ENCODE assay signal across 8 cellular contexts in genomic region chr7:66100408-66101050, GRCh38. TPM values are rescaled to one million over a fixed set of nuclear protein-coding genes. Genes with fewer than 3 reads are reported as not detected.
A peak's percentile ranks its signal among the peaks of the same experiment; 100 is the strongest.
DNase-seq lines count a peak whose midpoint lies in the region; ATAC-seq, FAIRE-seq and TF ChIP-seq lines count a peak whose summit lies in the region.

No MANE protein-coding gene starts in this region.

- no peak for TF ChIP-seq CTCF in right atrium auricular region (IDR thresholded peaks at IDR 0.05)
- TF ChIP-seq CTCF in WERI-Rb-1 (IDR thresholded peaks at IDR 0.05; ENCODE audit: low read depth, low read length): no peak
- TF ChIP-seq CTCF in keratinocyte (optimal IDR thresholded peaks at IDR 0.05 in 1 of 3, IDR thresholded peaks at IDR 0.05 in 1 of 3, conservative IDR thresholded peaks at IDR 0.05 in 1 of 3; ENCODE audit: extremely low read depth in 1 of 3, insufficient read depth in 2 of 3, low read length in 3 of 3): no peak
- no peak for TF ChIP-seq CTCF in thyroid gland (IDR thresholded peaks at IDR 0.05)

- DNase-seq in right atrium auricular region (ENCODE audit: low spot score) (no peak), Right ventricle myocardium inferior (ENCODE audit: missing footprints) (no peak), WERI-Rb-1 (no peak), keratinocyte (ENCODE audit: low read depth, low spot score) (no peak), thyroid gland (peak in 1 of 2 donors; percentile 26)
- no peak for DNase-seq in activated CD4-positive, alpha-beta T cell treated with anti-CD3 and anti-CD28 coated beads, Interleukin-2, amount 50 U/mL, for 1 hour

- no peak for FAIRE-seq in keratinocyte (lab: Jason Lieb, UNC)

- no peaks in the 10 kb centered on the region for H3K9me3 ChIP-seq in right atrium auricular region
- H3K9me3 ChIP-seq in WERI-Rb-1 (ENCODE audit: severe bottlenecking): no peaks in the 10 kb centered on the region
- no peaks in the 10 kb centered on the region for H3K9me3 ChIP-seq in keratinocyte (ENCODE audit: control insufficient read depth, low read depth, low read length)
- no peaks in the 10 kb centered on the region for H3K9me3 ChIP-seq in thyroid gland

- H3K9ac ChIP-seq in keratinocyte (ENCODE audit: control insufficient read depth, extremely low read depth, insufficient read depth, low read length): peak overlapping the region; percentile 67

- no peak for TF ChIP-seq POLR2A in thyroid gland (IDR thresholded peaks at IDR 0.05)

- H3K27me3 ChIP-seq in right atrium auricular region (no peaks in the 10 kb centered on the region), WERI-Rb-1 (ENCODE audit: insufficient read depth, low read depth, severe bottlenecking) (no peaks in the 10 kb centered on the region), keratinocyte (ENCODE audit: control insufficient read depth, extremely low read depth, insufficient read depth, low read length) (no peaks in the 10 kb centered on the region), thyroid gland (no peaks in the 10 kb centered on the region)

- no peaks in the 10 kb centered on the region for H3K79me2 ChIP-seq in keratinocyte (ENCODE audit: control insufficient read depth, insufficient read depth, low read length)

- dilution Hi-C loops in keratinocyte (cut with MboI; ENCODE audit: extremely low pct_ligation_motif_present, low sequenced_read_pairs): no loop called here

- intact Hi-C loops in Right ventricle myocardium inferior (cut with DNase I) (no loop called here), thyroid gland (cut with DNase I) (loop anchor here (10.0 kb wide), 1 partner anchor 64 kb away; no protein-coding TSS in a partner anchor)

- H3K4me1 ChIP-seq in right atrium auricular region (no peaks in the 10 kb centered on the region), keratinocyte (ENCODE audit: control insufficient read depth, extremely low read depth, insufficient read depth, low read length) (peaks cover 12% of the 10 kb centered on the region), thyroid gland (peaks cover 4 to 13% of the 10 kb centered on the region in 2 donors)

- H4K20me1 ChIP-seq in keratinocyte (ENCODE audit: control insufficient read depth, extremely low read depth, insufficient read depth, low read length): no peaks in the 10 kb centered on the region

- H2AFZ ChIP-seq in keratinocyte (ENCODE audit: control insufficient read depth, low read length): peak overlapping the region; percentile 89

- no peaks in the 10 kb centered on the region for H3K36me3 ChIP-seq in right atrium auricular region
- H3K36me3 ChIP-seq in WERI-Rb-1: no peaks in the 10 kb centered on the region
- H3K36me3 ChIP-seq in keratinocyte (ENCODE audit: control insufficient read depth in 2 of 2, extremely low read depth in 1 of 2, insufficient read depth in 2 of 2, low read length in 2 of 2): no peaks in the 10 kb centered on the region
- no peaks in the 10 kb centered on the region for H3K36me3 ChIP-seq in thyroid gland

- peak overlapping the region; percentile 23 to 47 for H3K4me3 ChIP-seq in right atrium auricular region
- peak overlapping the region; percentile 43 for H3K4me3 ChIP-seq in WERI-Rb-1 (ENCODE audit: low read depth, low read length)
- peak overlapping the region; percentile 33 to 75 (median 50) for H3K4me3 ChIP-seq in keratinocyte (ENCODE audit: control insufficient read depth in 2 of 3, extremely low read depth in 1 of 3, insufficient read depth in 2 of 3, low read depth in 1 of 3, low read length in 3 of 3)
- peak overlapping the region in 2 of 3 donors; percentile 8 to 10 for H3K4me3 ChIP-seq in thyroid gland (replicated peaks in 1 of 3)

- H3K27ac ChIP-seq in right atrium auricular region (peak overlapping the region; percentile 66 to 85), WERI-Rb-1 (0 out of 2 replicates have a peak overlapping the region, but pooled peaks have one; percentile 40), keratinocyte (ENCODE audit: control insufficient read depth, insufficient read depth, low read length) (peak overlapping the region; percentile 65), thyroid gland (peak overlapping the region; percentile 81 to 98 (median 89))

- peak overlapping the region; percentile 79 for H3K4me2 ChIP-seq in keratinocyte (ENCODE audit: control insufficient read depth, extremely low read depth, insufficient read depth, low read depth, low read length)

- WGBS in thyroid gland, 2 donors: 57 to 58% methylated on average over 12 of the region's 12 CpGs

- ATAC-seq in Right ventricle myocardium inferior (no peak), GM21717 (IDR thresholded peaks at IDR 0.05; ENCODE audit: unreplicated experiment) (no peak), GM18870 (IDR thresholded peaks at IDR 0.05; ENCODE audit: unreplicated experiment) (no peak)

- H3K9me1 ChIP-seq in keratinocyte (ENCODE audit: control insufficient read depth, extremely low read depth, insufficient read depth, low read length): no peaks in the 10 kb centered on the region

RNA-seq across cellular contexts. Expression of gene CRCP, which starts 14.1 kb away (rescaled TPM):
- total RNA-seq in right atrium auricular region (10 to 100 TPM; 29.9 to 44.9 TPM), Right ventricle myocardium inferior (23.6 TPM), thyroid gland (10 to 100 TPM; 49.6 to 59.6 (median 54.2) TPM)
- polyA plus RNA-seq in keratinocyte: 23.6 to 41.6 TPM (median 25.4 TPM) in 3 replicates
- 30.9 TPM for polyA plus RNA-seq in keratinocyte (2011; ENCODE audit: low read depth)
- 21.7 and 23.3 TPM in 2 replicates for polyA plus RNA-seq in keratinocyte (2011; cell fraction: cytosol; rRNA removed)
- polyA plus RNA-seq in keratinocyte (2011; cell fraction: nucleus; rRNA removed): 21.2 and 25.5 TPM in 2 replicates
- polyA plus RNA-seq in keratinocyte (2012; ENCODE audit: low replicate concordance): 20.7 and 34.0 TPM in 2 replicates
- polyA minus RNA-seq in keratinocyte: 27.7 to 36.1 TPM (median 31.3 TPM) in 3 replicates
- polyA minus RNA-seq in keratinocyte (2011; cell fraction: cytosol; rRNA and poly(A)+ RNA removed): 31.3 TPM
- polyA minus RNA-seq in keratinocyte (2011; cell fraction: nucleus; rRNA and poly(A)+ RNA removed): 8.9 and 18.1 TPM in 2 replicates

RNA-seq across cellular contexts. Expression of gene ASL, which starts 24.9 kb away (rescaled TPM):
- total RNA-seq in right atrium auricular region (10 to 100 TPM in 1 of 2 donors, 1 to 10 TPM in 1; 9.2 to 13.0 TPM), Right ventricle myocardium inferior (11.8 TPM), thyroid gland (10 to 100 TPM; 25.1 to 89.5 (median 50.2) TPM)
- polyA plus RNA-seq in keratinocyte: 24.4 to 34.8 TPM (median 27.8 TPM) in 3 replicates
- polyA plus RNA-seq in keratinocyte (2011; ENCODE audit: low read depth): 20.4 TPM
- polyA plus RNA-seq in keratinocyte (2011; cell fraction: cytosol; rRNA removed): 14.3 and 23.5 TPM in 2 replicates
- 30.1 and 33.0 TPM in 2 replicates for polyA plus RNA-seq in keratinocyte (2011; cell fraction: nucleus; rRNA removed)
- polyA plus RNA-seq in keratinocyte (2012; ENCODE audit: low replicate concordance): 20.7 and 32.5 TPM in 2 replicates
- 18.3 to 31.6 TPM (median 25.1 TPM) in 3 replicates for polyA minus RNA-seq in keratinocyte
- 23.6 TPM for polyA minus RNA-seq in keratinocyte (2011; cell fraction: cytosol; rRNA and poly(A)+ RNA removed)
- 15.6 and 16.4 TPM in 2 replicates for polyA minus RNA-seq in keratinocyte (2011; cell fraction: nucleus; rRNA and poly(A)+ RNA removed)
